14 cellular contexts compared by ENCODE assay signal in the genomic region with DNA sequence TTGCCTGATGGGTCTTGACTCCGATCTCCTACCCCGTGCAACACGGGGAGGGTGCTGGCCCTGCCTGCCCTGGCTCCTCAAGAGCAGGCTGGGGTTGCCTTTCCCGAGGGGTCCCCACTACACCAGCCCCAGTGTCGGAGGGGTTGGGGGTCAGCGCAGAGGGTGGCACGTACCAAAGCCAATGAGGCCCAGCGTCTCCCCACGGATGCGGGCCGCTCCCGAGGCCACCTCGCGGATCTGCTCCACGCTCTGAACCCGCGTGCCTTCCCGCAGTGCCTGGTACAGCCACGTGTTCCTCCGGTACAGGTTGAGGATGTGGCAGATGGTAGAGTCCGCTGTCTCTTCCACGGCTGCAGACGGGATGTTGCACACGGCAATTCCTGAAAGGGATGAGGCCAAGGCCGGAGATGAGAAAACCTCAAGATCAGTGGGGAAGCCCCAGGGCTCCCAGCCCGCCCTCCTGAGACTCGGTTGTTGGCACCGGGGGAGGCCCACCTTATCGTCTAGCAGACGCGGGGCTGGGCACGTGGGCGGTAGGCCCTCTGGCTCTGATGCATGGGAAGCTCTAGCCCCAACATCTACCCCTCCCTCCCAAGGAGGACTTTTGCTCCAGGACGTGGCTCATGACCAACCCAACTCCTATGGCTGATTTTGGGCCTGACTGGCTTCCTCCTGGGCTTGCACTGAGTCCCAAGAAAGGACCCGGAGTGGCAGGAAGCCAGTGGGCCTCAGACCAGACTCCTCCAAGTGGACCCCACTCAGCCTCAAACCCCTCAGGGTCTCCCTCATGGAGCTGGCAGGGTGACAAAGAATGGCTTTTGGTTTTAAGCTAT. TPM values are rescaled to one million over a fixed set of nuclear protein-coding genes. Genes with fewer than 3 reads are reported as not detected.
A peak's percentile ranks its signal among the peaks of the same experiment; 100 is the strongest.
DNase-seq lines count a peak whose midpoint lies in the region; ATAC-seq and TF ChIP-seq lines count a peak whose summit lies in the region.
"Had no signal": no experiment of that assay in that cellular context is flagged by ENCODE, and none has a peak within 500 bp of the region (broad histone marks: within the 10 kb centered on the region; RNA-seq: fewer than 3 reads in every experiment).

No MANE protein-coding gene starts in this region.

- H3K9me3 ChIP-seq in uterus = no peaks in the 10 kb centered on the region
- H3K9me3 ChIP-seq: neutrophil had no signal

- H3K27me3 ChIP-seq in uterus = no peaks in the 10 kb centered on the region
- H3K27me3 ChIP-seq: hepatocyte, neutrophil had no signal

- H3K4me1 ChIP-seq in uterus = peaks cover 12 to 27% of the 10 kb centered on the region in 2 donors

- H3K36me3 ChIP-seq in uterus = no peaks in the 10 kb centered on the region

- TF ChIP-seq POLR2A in uterus (IDR thresholded peaks at IDR 0.05) = no peak

- peak overlapping the region; percentile 63 for H3K27ac Mint-ChIP-seq in nephron progenitor cell
- H3K27ac Mint-ChIP-seq: activated CD4-positive, alpha-beta T cell treated with anti-CD3 and anti-CD28 coated beads for 36 hours had no signal

- H3K4me3 ChIP-seq in coronary artery (no peak overlapping the region), uterus (no peak overlapping the region)
- H3K4me3 ChIP-seq: hepatocyte had no signal

- DNase-seq in left cardiac atrium (peak; percentile 23), Right ventricle myocardium inferior (ENCODE audit: missing footprints) (no peak), coronary artery (ENCODE audit: low spot score) (peak; percentile 75), nephron progenitor cell (no peak), uterus (peak; percentile 15 to 30), Kasumi-1 (lab: John Stamatoyannopoulos, UW) (no peak), NCI-H1694 (lab: John Stamatoyannopoulos, UW) (no peak)
- DNase-seq: activated CD4-positive, alpha-beta T cell treated with anti-CD3 and anti-CD28 coated beads for 36 hours; activated gamma-delta T cell; caudate nucleus; NCI-H748 treated with DMSO at 0.1 percent for 48 hours had no signal

- H3K4me1 Mint-ChIP-seq in nephron progenitor cell = no peaks in the 10 kb centered on the region
- H3K4me1 Mint-ChIP-seq: activated CD4-positive, alpha-beta T cell treated with anti-CD3 and anti-CD28 coated beads for 36 hours had no signal

- H3K27me3 Mint-ChIP-seq in nephron progenitor cell (ENCODE audit: low read depth, poor library complexity) = no peaks in the 10 kb centered on the region
- H3K27me3 Mint-ChIP-seq: activated CD4-positive, alpha-beta T cell treated with anti-CD3 and anti-CD28 coated beads for 36 hours had no signal

- H3K27ac ChIP-seq in coronary artery (peak overlapping the region; percentile 96 to 97), uterus (peak overlapping the region; percentile 63 to 65)
- H3K27ac ChIP-seq: hepatocyte, neutrophil had no signal

- no peaks in the 10 kb centered on the region for H3K9me3 Mint-ChIP-seq in nephron progenitor cell

- intact Hi-C loops in left cardiac atrium (cut with DNase I) = loop anchor here in 1 of 2 donors (10.0 kb wide), 1 partner anchor 57 kb away; no protein-coding TSS in a partner anchor
- intact Hi-C loops in Right ventricle myocardium inferior (cut with DNase I) = loop anchor here (10.0 kb wide), 1 partner anchor 337 kb away; no protein-coding TSS in a partner anchor
- intact Hi-C loops in uterus (cut with DNase I; ENCODE audit: low total_unique reads) = no loop called here

- no peak for TF ChIP-seq CTCF in coronary artery (IDR thresholded peaks at IDR 0.05)
- no peak for TF ChIP-seq CTCF in nephron progenitor cell (IDR thresholded peaks at IDR 0.05)
- TF ChIP-seq CTCF in uterus (IDR thresholded peaks at IDR 0.05) = no peak

- peaks cover 50% of the 10 kb centered on the region for H3K36me3 Mint-ChIP-seq in nephron progenitor cell (ENCODE audit: low read depth)

- no peak for ATAC-seq in left cardiac atrium
- ATAC-seq in Right ventricle myocardium inferior = no peak
- no peak for ATAC-seq in GM18502 (IDR thresholded peaks at IDR 0.05; ENCODE audit: poor library complexity, unreplicated experiment)
- ATAC-seq: activated CD4-positive, alpha-beta T cell treated with anti-CD3 and anti-CD28 coated beads for 36 hours had no signal

- no peak overlapping the region for H3K4me3 Mint-ChIP-seq in nephron progenitor cell
- H3K4me3 Mint-ChIP-seq: activated CD4-positive, alpha-beta T cell treated with anti-CD3 and anti-CD28 coated beads for 36 hours had no signal

RNA-seq across cellular contexts. Expression of gene ZRANB1, which starts 56.1 kb away (rescaled TPM):
- 10 to 100 TPM; 22.9 to 25.7 TPM for total RNA-seq in left cardiac atrium
- total RNA-seq in Right ventricle myocardium inferior = 23.4 TPM
- total RNA-seq in uterus = 10 to 100 TPM; 14.9 to 55.3 (median 28.3) TPM

Comparison
In these comparisons a context has a peak if more than half of its experiments do, and no peak if none do; other contexts are left out.
1. DNase-seq: peak in left cardiac atrium (single experiment), coronary artery (single experiment) and uterus (2 of 2); none in Right ventricle myocardium inferior (single experiment), nephron progenitor cell (single experiment), Kasumi-1 (0 of 2) and NCI-H1694 (single experiment).